In genomic region chr2:197145471-197146056, GRCh38 we compare ENCODE assay signal across 8 cellular contexts.
DNase-seq lines count a peak whose midpoint lies in the region; ATAC-seq, FAIRE-seq and TF ChIP-seq lines count a peak whose summit lies in the region.

No MANE protein-coding gene starts in this region.

- peaks cover 0 to 18% of the 10 kb centered on the region in 2 donors for H3K36me3 Mint-ChIP-seq in activated naive CD4-positive, alpha-beta T cell treated with anti-CD3 and anti-CD28 coated beads, Interleukin-2, amount 50 U/mL, for 72 hours

- H3K36me3 ChIP-seq in tibial artery, result no peaks in the 10 kb centered on the region

- H3K4me1 ChIP-seq in tibial artery, result no peaks in the 10 kb centered on the region

- no peak for TF ChIP-seq CTCF in tibial artery (IDR thresholded peaks at IDR 0.05)

- peak; percentile 95 for ATAC-seq in HG02623 (IDR thresholded peaks at IDR 0.05; ENCODE audit: unreplicated experiment)
- ATAC-seq in activated naive CD4-positive, alpha-beta T cell treated with anti-CD3 and anti-CD28 coated beads, Interleukin-2, amount 50 U/mL, for 72 hours, result peak; percentile 73 to 75

- no peak overlapping the region for H3K27ac ChIP-seq in tibial artery

- no peak overlapping the region for H3K4me3 ChIP-seq in tibial artery

- no peaks in the 10 kb centered on the region for H3K27me3 ChIP-seq in tibial artery

- intact Hi-C loops in tibial artery (cut with DNase I; ENCODE audit: low total_unique reads), result no loop called here

- H3K27ac Mint-ChIP-seq in activated naive CD4-positive, alpha-beta T cell treated with anti-CD3 and anti-CD28 coated beads, Interleukin-2, amount 50 U/mL, for 72 hours, result peak overlapping the region; percentile 48 to 67

- H3K9me3 Mint-ChIP-seq in activated naive CD4-positive, alpha-beta T cell treated with anti-CD3 and anti-CD28 coated beads, Interleukin-2, amount 50 U/mL, for 72 hours, result no peaks in the 10 kb centered on the region

- H3K9me3 ChIP-seq in tibial artery, result no peaks in the 10 kb centered on the region

- peak; percentile 36 for DNase-seq in activated T-cell treated with anti-CD3 and anti-CD28 coated beads, Interleukin-2, amount 50 U/mL, for 1 hour
- DNase-seq in activated T-cell treated with anti-CD3 and anti-CD28 coated beads, Interleukin-2, amount 50 U/mL, for 48 hours, result no peak
- DNase-seq in NAMALWA (ENCODE audit: low spot score), result peak; percentile 91
- no peak for DNase-seq in activated naive CD4-positive, alpha-beta T cell treated with anti-CD3 and anti-CD28 coated beads, Interleukin-2, amount 50 U/mL, for 72 hours (ENCODE audit: low spot score in 2 of 2)
- DNase-seq in superior temporal gyrus (ENCODE audit: extremely low spot score), result peak; percentile 60
- no peak for DNase-seq in HTR-8/SVneo (ENCODE audit: insufficient read length, low spot score)
- no peak for DNase-seq in tibial artery

- FAIRE-seq in HTR-8/SVneo (lab: Jason Lieb, UNC), result no peak

Comparison
In these comparisons a context has a peak if more than half of its experiments do, and no peak if none do; other contexts are left out.
1. DNase-seq: peak in activated T-cell treated with anti-CD3 and anti-CD28 coated beads, Interleukin-2, amount 50 U/mL, for 1 hour (single experiment), NAMALWA (single experiment) and superior temporal gyrus (single experiment); none in activated T-cell treated with anti-CD3 and anti-CD28 coated beads, Interleukin-2, amount 50 U/mL, for 48 hours (0 of 2), activated naive CD4-positive, alpha-beta T cell treated with anti-CD3 and anti-CD28 coated beads, Interleukin-2, amount 50 U/mL, for 72 hours (0 of 2), HTR-8/SVneo (single experiment) and tibial artery (0 of 2).